In the genomic region with DNA sequence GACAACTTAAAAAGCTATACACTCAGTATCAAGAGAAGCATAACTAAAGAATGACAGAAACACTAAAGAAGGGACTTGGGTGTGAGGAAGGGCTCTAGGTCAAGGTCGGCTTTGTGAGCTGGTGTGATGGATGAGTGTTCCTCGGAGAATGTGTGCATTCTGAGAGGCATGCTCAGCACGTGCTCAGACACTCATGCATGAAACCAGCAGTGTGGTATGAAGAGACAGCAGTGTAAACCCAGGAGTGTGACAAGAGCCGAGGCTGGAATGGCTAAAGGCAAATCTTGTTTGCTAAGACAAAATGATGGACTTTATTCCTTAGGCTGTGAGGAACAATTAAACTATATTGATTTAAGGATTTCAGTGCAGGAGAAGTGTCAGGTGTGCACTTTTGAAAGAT, we compare ENCODE assay signal across 19 cellular contexts.
DNase-seq lines count a peak whose midpoint lies in the region; ATAC-seq and TF ChIP-seq lines count a peak whose summit lies in the region.
"Had no signal": no experiment of that assay in that cellular context is flagged by ENCODE, and none has a peak within 500 bp of the region (broad histone marks: within the 10 kb centered on the region; RNA-seq: fewer than 3 reads in every experiment).

No MANE protein-coding gene starts in this region.

- DNase-seq in HCEC 1CT (peak; percentile 69), foreskin fibroblast (peak; percentile 83 to 85), trophoblast cell (peak; percentile 56 to 72), SKM-1 treated with dmso at 0.1 percent for 144 hours (lab: John Stamatoyannopoulos, UW; ENCODE audit: unreplicated experiment) (no peak)
- DNase-seq: activated B cell treated with CpG ODN at 0.5 μM for 24 hours; activated CD8-positive, alpha-beta T cell treated with anti-CD3 and anti-CD28 coated beads for 36 hours; activated naive CD4-positive, alpha-beta T cell treated with anti-CD3 and anti-CD28 coated beads, Interleukin-2, amount 10 ng/mL, durations not matched to agents 7 days and 5 days; activated T-cell treated with anti-CD3 and anti-CD28 coated beads, Interleukin-2, amount 50 U/mL, for 24 hours; cortex of kidney; gastrocnemius medialis; NCI-H1436 treated with DMSO at 0.1 percent for 48 hours; NCI-H345; ovary; stimulated activated CD4-positive, alpha-beta T cell treated with anti-CD3 and anti-CD28 coated beads, Interleukin-4, amount 100 ng/mL, for 24 hours; T-helper 1 cell had no signal

- no peak for TF ChIP-seq CTCF in VCaP (conservative IDR thresholded peaks at IDR 0.05)
- no peak for TF ChIP-seq CTCF in foreskin fibroblast (IDR thresholded peaks at IDR 0.05; ENCODE audit: low read depth, low read length)

- H3K9ac ChIP-seq in trophoblast cell (ENCODE audit: low read length): no peak overlapping the region

- no peak overlapping the region for H3K4me3 ChIP-seq in foreskin fibroblast (ENCODE audit: low read depth in 1 of 2, low read length in 2 of 2)
- H3K4me3 ChIP-seq in trophoblast cell (ENCODE audit: low read depth, low read length): no peak overlapping the region
- H3K4me3 ChIP-seq: gastrocnemius medialis, ovary had no signal

- no peak overlapping the region for H3K14ac ChIP-seq in trophoblast cell (ENCODE audit: low read length)

- no peak overlapping the region for H2BK12ac ChIP-seq in trophoblast cell (ENCODE audit: low read length)

- H3K9me3 ChIP-seq in trophoblast cell (ENCODE audit: insufficient read depth, low read depth, low read length): no peaks in the 10 kb centered on the region
- H3K9me3 ChIP-seq: gastrocnemius medialis, ovary had no signal

- no peak overlapping the region for H3K23ac ChIP-seq in trophoblast cell (ENCODE audit: low read length)

- H4K91ac ChIP-seq in trophoblast cell (ENCODE audit: low read depth, low read length): no peak overlapping the region

- no peak overlapping the region for H3K4me2 ChIP-seq in trophoblast cell (ENCODE audit: low read length)

- H2AK5ac ChIP-seq in trophoblast cell (ENCODE audit: low read length): no peak overlapping the region

- WGBS in trophoblast cell (ENCODE audit: extremely low coverage, insufficient coverage, insufficient read length): no CpG with 5 or more reads among the region's 4 CpGs

- no peaks in the 10 kb centered on the region for H3K4me1 ChIP-seq in trophoblast cell (ENCODE audit: control insufficient read depth in 1 of 2, insufficient read depth in 2 of 2, low read length in 2 of 2)
- H3K4me1 ChIP-seq: gastrocnemius medialis had no signal

- no peak overlapping the region for H2BK120ac ChIP-seq in trophoblast cell (ENCODE audit: insufficient read depth, low read length, poor library complexity)

- H3K27me3 ChIP-seq in trophoblast cell (ENCODE audit: insufficient read depth, low read length): no peaks in the 10 kb centered on the region
- H3K27me3 ChIP-seq: gastrocnemius medialis, ovary had no signal

- no peak overlapping the region for H4K12ac ChIP-seq in trophoblast cell (ENCODE audit: low read depth, low read length)

- H2BK5ac ChIP-seq in trophoblast cell (ENCODE audit: low read depth, low read length, poor library complexity): no peak overlapping the region

- no peak overlapping the region for H4K8ac ChIP-seq in trophoblast cell (ENCODE audit: low read depth, low read length)

- no peaks in the 10 kb centered on the region for H3K79me2 ChIP-seq in trophoblast cell (ENCODE audit: control insufficient read depth, insufficient read depth, low read length, poor library complexity)

- H3K79me1 ChIP-seq in trophoblast cell (ENCODE audit: low read length): no peaks in the 10 kb centered on the region

- no peak overlapping the region for H3K4ac ChIP-seq in trophoblast cell (ENCODE audit: low read depth, low read length)

- ATAC-seq in HG03135 (IDR thresholded peaks at IDR 0.05; ENCODE audit: unreplicated experiment): no peak
- ATAC-seq in HG02870 (IDR thresholded peaks at IDR 0.05; ENCODE audit: unreplicated experiment): no peak
- ATAC-seq: activated CD8-positive, alpha-beta T cell treated with anti-CD3 and anti-CD28 coated beads for 36 hours; gastrocnemius medialis; Right ventricle myocardium inferior had no signal

- H3K18ac ChIP-seq in trophoblast cell (ENCODE audit: low read length): no peak overlapping the region

- H3K36me3 ChIP-seq in trophoblast cell (ENCODE audit: control insufficient read depth in 1 of 2, insufficient read depth in 2 of 2, low read length in 2 of 2): no peaks in the 10 kb centered on the region
- H3K36me3 ChIP-seq: ovary had no signal

- H3K27ac ChIP-seq in VCaP: peak overlapping the region; percentile 49
- no peak overlapping the region for H3K27ac ChIP-seq in trophoblast cell (ENCODE audit: low read depth, low read length)
- H3K27ac ChIP-seq: gastrocnemius medialis, ovary had no signal

- no peak overlapping the region for H2AFZ ChIP-seq in trophoblast cell (ENCODE audit: insufficient read depth, low read length, poor library complexity)
